22 cellular contexts compared by ENCODE assay signal in genomic region chr1:47643506-47644215, GRCh38.
DNase-seq lines count a peak whose midpoint lies in the region; ATAC-seq and TF ChIP-seq lines count a peak whose summit lies in the region.
"Had no signal": no experiment of that assay in that cellular context is flagged by ENCODE, and none has a peak within 500 bp of the region (broad histone marks: within the 10 kb centered on the region; RNA-seq: fewer than 3 reads in every experiment).

No MANE protein-coding gene starts in this region.

- H3K23ac ChIP-seq in mesendoderm (ENCODE audit: low read length), result no peak overlapping the region

- H3K27ac ChIP-seq in GM23338 (ENCODE audit: low read depth) (no peak overlapping the region), mesendoderm (ENCODE audit: low read depth, low read length) (no peak overlapping the region), tibial nerve (peak overlapping the region in 3 of 4 donors; percentile 10 to 60 (median 47))
- H3K27ac ChIP-seq: Peyer's patch had no signal

- no peak overlapping the region for H3K4me2 ChIP-seq in GM23338
- H3K4me2 ChIP-seq in mesendoderm (ENCODE audit: low read length), result no peak overlapping the region

- no peaks in the 10 kb centered on the region for H3K9me3 ChIP-seq in tibial nerve
- no peaks in the 10 kb centered on the region for H3K9me3 ChIP-seq in T-helper 17 cell (ENCODE audit: control insufficient read depth, low read length, poor library complexity, severe bottlenecking)
- H3K9me3 ChIP-seq: Peyer's patch had no signal

- no peak overlapping the region for H3K9ac ChIP-seq in mesendoderm (ENCODE audit: low read length)

- DNase-seq in GM23338 (ENCODE audit: low spot score) (no peak), mesendoderm (peak; percentile 26), tibial nerve (ENCODE audit: low spot score in 2 of 2) (no peak), T-helper 17 cell (no peak), hepatic stellate cell (ENCODE audit: low spot score) (no peak)
- DNase-seq: activated CD4-positive, alpha-beta T cell treated with anti-CD3 and anti-CD28 coated beads for 4 hours; activated naive CD4-positive, alpha-beta T cell treated with anti-CD3 and anti-CD28 coated beads, Interleukin-2, amount 10 ng/mL, durations not matched to agents 7 days and 5 days; activated T-cell treated with anti-CD3 and anti-CD28 coated beads, Interleukin-2, amount 50 U/mL, for 48 hours; AML-193; CD8-positive, alpha-beta memory T cell; DMS79; erythroblast; kidney; naive B cell; NCI-H1048; NCI-H187 treated with DMSO at 0.1 percent for 48 hours; NCI-H446; NK-92 treated with Interleukin-12 subunit alpha and Interleukin-12 subunit beta, amount 100 ng/mL, for 24 hours; Peyer's patch; T-helper 1 cell had no signal

- TF ChIP-seq POLR2A in tibial nerve (IDR thresholded peaks at IDR 0.05), result no peak

- H3K79me2 ChIP-seq in GM23338 (replicated peaks; ENCODE audit: insufficient read depth), result no peaks in the 10 kb centered on the region
- no peaks in the 10 kb centered on the region for H3K79me2 ChIP-seq in mesendoderm (ENCODE audit: control insufficient read depth, insufficient read depth, low read length)

- no peak for TF ChIP-seq CTCF in GM23338 (conservative IDR thresholded peaks at IDR 0.05; ENCODE audit: low read depth in 2 of 2)
- no peak for TF ChIP-seq CTCF in brain (conservative IDR thresholded peaks at IDR 0.05)
- TF ChIP-seq CTCF in tibial nerve (IDR thresholded peaks at IDR 0.05), result no peak

- no peaks in the 10 kb centered on the region for H3F3A ChIP-seq in GM23338 (replicated peaks; ENCODE audit: low read depth)

- no peaks in the 10 kb centered on the region; the same call in 2 of the 3 replicates for H3K4me1 Mint-ChIP-seq in GM23338
- peaks cover 17% of the 10 kb centered on the region for H3K4me1 Mint-ChIP-seq in brain
- H3K4me1 Mint-ChIP-seq in T-helper 17 cell, result peaks cover 8% of the 10 kb centered on the region
- H3K4me1 Mint-ChIP-seq: activated naive CD4-positive, alpha-beta T cell treated with anti-CD3 and anti-CD28 coated beads, Interleukin-2, amount 10 ng/mL, durations not matched to agents 7 days and 5 days; CD8-positive, alpha-beta memory T cell; naive B cell had no signal

- no peak overlapping the region for H2BK5ac ChIP-seq in mesendoderm (ENCODE audit: low read length)

- no peak overlapping the region for H3K18ac ChIP-seq in mesendoderm (ENCODE audit: low read length)

- peak overlapping the region; percentile 23; the same call in 1 of the 2 replicates for H2AFZ ChIP-seq in GM23338

- no peak overlapping the region for H4K8ac ChIP-seq in mesendoderm (ENCODE audit: low read depth, low read length)

- H2BK120ac ChIP-seq in mesendoderm (ENCODE audit: low read depth, low read length), result no peak overlapping the region

- H3K4me1 ChIP-seq in GM23338 (ENCODE audit: insufficient read depth) (no peaks in the 10 kb centered on the region), mesendoderm (ENCODE audit: control insufficient read depth, low read depth, low read length) (no peaks in the 10 kb centered on the region), tibial nerve (peaks cover 0 to 29% (median 0%) of the 10 kb centered on the region in 4 donors)
- H3K4me1 ChIP-seq: Peyer's patch had no signal

- H3K4me3 ChIP-seq in GM23338, result no peak overlapping the region
- no peak overlapping the region for H3K4me3 ChIP-seq in mesendoderm (ENCODE audit: low read length)
- no peak overlapping the region for H3K4me3 ChIP-seq in tibial nerve
- H3K4me3 ChIP-seq: Peyer's patch had no signal

- no peak overlapping the region for H3K56ac ChIP-seq in mesendoderm (ENCODE audit: low read length)

- ATAC-seq in GM23338 (peak; percentile 62), T-helper 17 cell (no peak), GM19324 (IDR thresholded peaks at IDR 0.05; ENCODE audit: low FRiP score, unreplicated experiment) (no peak)

- H3K4me3 Mint-ChIP-seq in GM23338 (no peak overlapping the region), brain (peak overlapping the region in 1 of 5 experiments; percentile 41), T-helper 17 cell (no peak overlapping the region)
- H3K4me3 Mint-ChIP-seq: activated naive CD4-positive, alpha-beta T cell treated with anti-CD3 and anti-CD28 coated beads, Interleukin-2, amount 10 ng/mL, durations not matched to agents 7 days and 5 days; CD8-positive, alpha-beta memory T cell had no signal

- H3K27ac Mint-ChIP-seq in GM23338, result no peak overlapping the region
- peak overlapping the region in 3 of 5 experiments; percentile 61 to 88 (median 67) for H3K27ac Mint-ChIP-seq in brain
- no peak overlapping the region for H3K27ac Mint-ChIP-seq in T-helper 17 cell
- H3K27ac Mint-ChIP-seq: activated naive CD4-positive, alpha-beta T cell treated with anti-CD3 and anti-CD28 coated beads, Interleukin-2, amount 10 ng/mL, durations not matched to agents 7 days and 5 days; CD8-positive, alpha-beta memory T cell; naive B cell had no signal

- H3K79me1 ChIP-seq in mesendoderm (ENCODE audit: low read length), result no peaks in the 10 kb centered on the region

- no peaks in the 10 kb centered on the region for H3K27me3 ChIP-seq in GM23338 (ENCODE audit: insufficient read depth)
- H3K27me3 ChIP-seq in mesendoderm (ENCODE audit: insufficient read depth, low read length, poor library complexity), result no peaks in the 10 kb centered on the region
- no peaks in the 10 kb centered on the region for H3K27me3 ChIP-seq in tibial nerve
- H3K27me3 ChIP-seq: Peyer's patch had no signal

- H3K9me3 Mint-ChIP-seq in GM23338 (no peaks in the 10 kb centered on the region), brain (peaks cover 0 to 6% (median 0%) of the 10 kb centered on the region in 5 experiments)
- H3K9me3 Mint-ChIP-seq: activated naive CD4-positive, alpha-beta T cell treated with anti-CD3 and anti-CD28 coated beads, Interleukin-2, amount 10 ng/mL, durations not matched to agents 7 days and 5 days; CD8-positive, alpha-beta memory T cell; naive B cell had no signal

- H4K5ac ChIP-seq in mesendoderm (ENCODE audit: low read length), result no peak overlapping the region

- H3K9me2 ChIP-seq in GM23338 (ENCODE audit: insufficient read depth), result no peaks in the 10 kb centered on the region

- no peak overlapping the region for H3K4ac ChIP-seq in mesendoderm (ENCODE audit: low read depth, low read length)

- TF ChIP-seq EP300 in tibial nerve (IDR thresholded peaks at IDR 0.05), result no peak

- no CpG with 5 or more reads among the region's 18 CpGs for WGBS in mesendoderm (ENCODE audit: extremely low coverage, insufficient coverage, low lambda C conversion rate)
- WGBS in tibial nerve, 2 donors, result 61 to 69% methylated on average over 14 to 16 of the region's 18 CpGs

- H3K36me3 Mint-ChIP-seq in GM23338 (ENCODE audit: low read depth) (no peaks in the 10 kb centered on the region), brain (no peaks in the 10 kb centered on the region), T-helper 17 cell (ENCODE audit: low read depth) (peaks cover 3% of the 10 kb centered on the region)
- H3K36me3 Mint-ChIP-seq: activated naive CD4-positive, alpha-beta T cell treated with anti-CD3 and anti-CD28 coated beads, Interleukin-2, amount 10 ng/mL, durations not matched to agents 7 days and 5 days; CD8-positive, alpha-beta memory T cell; naive B cell had no signal

- peaks cover 5% of the 10 kb centered on the region for H3K27me3 Mint-ChIP-seq in GM23338 (ENCODE audit: insufficient read depth, low read depth, poor library complexity)
- H3K27me3 Mint-ChIP-seq in brain, result peaks cover 8% of the 10 kb centered on the region
- peaks cover 74% of the 10 kb centered on the region for H3K27me3 Mint-ChIP-seq in T-helper 17 cell

- H3K36me3 ChIP-seq in GM23338 (ENCODE audit: insufficient read depth) (no peaks in the 10 kb centered on the region), mesendoderm (ENCODE audit: control insufficient read depth, insufficient read depth, low read length) (no peaks in the 10 kb centered on the region), tibial nerve (no peaks in the 10 kb centered on the region)
- H3K36me3 ChIP-seq: Peyer's patch had no signal

- no peak overlapping the region for H2AK5ac ChIP-seq in mesendoderm (ENCODE audit: low read length)

- H4K20me1 ChIP-seq in GM23338 (replicated peaks; ENCODE audit: insufficient read depth), result no peaks in the 10 kb centered on the region

- H2BK15ac ChIP-seq in mesendoderm (replicated peaks; ENCODE audit: low read depth), result no peak overlapping the region

TF ChIP-seq in GM23338, 12 proteins besides CTCF, POLR2A, EP300 and RAD21:
- TF ChIP-seq EZH2phosphoT487 (IDR thresholded peaks at IDR 0.05; ENCODE audit: unreplicated experiment) (no peak), POLR2AphosphoS5 (IDR thresholded peaks at IDR 0.05; ENCODE audit: low read depth) (no peak), JUNB (IDR thresholded peaks at IDR 0.05; ENCODE audit: unreplicated experiment) (no peak)

Comparison
In these comparisons a context has a peak if more than half of its experiments do, and no peak if none do; other contexts are left out.
1. H3K27ac ChIP-seq: peak in tibial nerve (3 of 4); none in GM23338 (single experiment) and mesendoderm (single experiment).
2. H3K27ac Mint-ChIP-seq: peak in brain (3 of 5); none in GM23338 (single experiment) and T-helper 17 cell (single experiment).